27 cellular contexts compared by ENCODE assay signal in the genomic region with DNA sequence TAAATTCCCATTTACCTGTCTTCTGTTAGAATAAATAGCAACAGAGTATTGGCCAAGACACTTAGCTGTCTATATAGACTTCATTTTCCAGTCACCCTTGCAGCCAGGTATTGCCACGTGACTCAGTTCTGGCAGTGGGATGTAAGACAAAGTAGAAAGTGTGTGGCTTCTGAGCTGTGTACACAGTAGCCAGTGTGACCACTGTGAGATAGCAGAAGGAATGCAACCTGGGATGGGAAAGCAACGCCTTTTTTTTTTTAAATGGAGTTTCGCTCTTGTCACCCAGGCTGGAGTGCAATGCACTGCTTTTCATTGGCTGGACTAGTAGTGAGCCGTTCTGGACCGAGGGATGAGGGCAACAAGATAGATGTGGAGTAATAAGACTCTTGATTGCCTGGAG.
"Had no signal": no experiment of that assay in that cellular context is flagged by ENCODE, and none has a peak within 500 bp of the region (broad histone marks: within the 10 kb centered on the region; RNA-seq: fewer than 3 reads in every experiment).

No MANE protein-coding gene starts in this region.

- H3K4me1 ChIP-seq: breast epithelium, SJSA1 had no signal

- H3K36me3 Mint-ChIP-seq: activated naive CD4-positive, alpha-beta T cell treated with anti-CD3 and anti-CD28 coated beads, Interleukin-2, amount 50 U/mL, for 24 hours; activated naive CD8-positive, alpha-beta T cell treated with anti-CD3 and anti-CD28 coated beads, Interleukin-2, amount 10 ng/mL, durations not matched to agents 7 days and 5 days had no signal

- H3K4me3 ChIP-seq: body of pancreas, breast epithelium, SJSA1 had no signal

- H3K9me3 Mint-ChIP-seq: activated CD4-positive, alpha-beta T cell treated with anti-CD3 and anti-CD28 coated beads, Interleukin-2, amount 10 ng/mL, durations not matched to agents 7 days and 5 days; activated naive CD4-positive, alpha-beta T cell treated with anti-CD3 and anti-CD28 coated beads, Interleukin-2, amount 50 U/mL, for 24 hours; activated naive CD8-positive, alpha-beta T cell treated with anti-CD3 and anti-CD28 coated beads, Interleukin-2, amount 10 ng/mL, durations not matched to agents 7 days and 5 days; activated T-cell treated with anti-CD3 and anti-CD28 coated beads, Interleukin-2, amount 50 U/mL, for 24 hours; activated T-helper 2 cell treated with anti-CD3 and anti-CD28 coated beads, Interferon-gamma antibody, Interleukin-2, Interleukin-4, amounts not matched to agents 10 μg/mL and 5 μg/mL and 100 μg/mL, durations not matched to agents 14 hours and 24 hours and 36 hours; T-helper 1 cell treated with Interleukin-12 subunit alpha and Interleukin-12 subunit beta and Interleukin-4 antibody, amounts not matched to agents 30 μg/mL and 1 μg/mL, for 36 hours; T-helper 2 cell treated with Interferon-gamma antibody and Interleukin-4, amounts not matched to agents 5 μg/mL and 100 μg/mL, for 36 hours; WTC11 had no signal

- H3K27me3 Mint-ChIP-seq: activated CD4-positive, alpha-beta T cell treated with anti-CD3 and anti-CD28 coated beads for 36 hours; activated CD4-positive, alpha-beta T cell treated with anti-CD3 and anti-CD28 coated beads, Interleukin-2, amount 10 ng/mL, durations not matched to agents 7 days and 5 days; activated naive CD4-positive, alpha-beta T cell treated with anti-CD3 and anti-CD28 coated beads, Interleukin-2, amount 50 U/mL, for 24 hours; activated T-cell treated with anti-CD3 and anti-CD28 coated beads, Interleukin-2, amount 50 U/mL, for 24 hours had no signal

- H3K27ac ChIP-seq: body of pancreas, breast epithelium, KMS-11, SJSA1 had no signal

- DNase-seq: activated CD4-positive, alpha-beta T cell treated with anti-CD3 and anti-CD28 coated beads for 36 hours; activated CD4-positive, alpha-beta T cell treated with anti-CD3 and anti-CD28 coated beads, Interleukin-2, amount 10 ng/mL, durations not matched to agents 7 days and 5 days; activated CD4-positive, alpha-beta T cell treated with anti-CD3 and anti-CD28 coated beads, Interleukin-2, amount 50 U/mL, for 48 hours; activated CD8-positive, alpha-beta T cell treated with anti-CD3 and anti-CD28 coated beads, Interleukin-2, amount 10 ng/mL, durations not matched to agents 7 days and 5 days; activated gamma-delta T cell; activated naive CD4-positive, alpha-beta T cell treated with Interleukin-2 at 50 U/mL for 16 hours; activated naive CD8-positive, alpha-beta T cell treated with anti-CD3 and anti-CD28 coated beads, Interleukin-2, amount 10 ng/mL, durations not matched to agents 7 days and 5 days; activated T-cell treated with anti-CD3 and anti-CD28 coated beads, Interleukin-2, amount 50 U/mL, for 24 hours; MM.1S; MV-4-11; NCI-H1092; NCI-H1436 treated with DMSO at 0.1 percent for 48 hours; NCI-H1694 treated with DMSO at 0.1 percent for 48 hours; NCI-H2029; NCI-H345; NCI-H524 treated with DMSO at 0.1 percent for 48 hours; SHP77 treated with DMSO at 0.1 percent for 48 hours; SK-N-SH had no signal

- H3K27me3 ChIP-seq: body of pancreas, breast epithelium, SJSA1 had no signal

- H3K4me1 Mint-ChIP-seq: activated CD4-positive, alpha-beta T cell treated with anti-CD3 and anti-CD28 coated beads for 36 hours; activated CD4-positive, alpha-beta T cell treated with anti-CD3 and anti-CD28 coated beads, Interleukin-2, amount 10 ng/mL, durations not matched to agents 7 days and 5 days; activated naive CD4-positive, alpha-beta T cell treated with anti-CD3 and anti-CD28 coated beads, Interleukin-2, amount 50 U/mL, for 24 hours; activated naive CD8-positive, alpha-beta T cell treated with anti-CD3 and anti-CD28 coated beads, Interleukin-2, amount 10 ng/mL, durations not matched to agents 7 days and 5 days; WTC11 had no signal

- H3K27ac Mint-ChIP-seq: activated CD4-positive, alpha-beta T cell treated with anti-CD3 and anti-CD28 coated beads for 36 hours; activated CD4-positive, alpha-beta T cell treated with anti-CD3 and anti-CD28 coated beads, Interleukin-2, amount 10 ng/mL, durations not matched to agents 7 days and 5 days; activated CD8-positive, alpha-beta T cell treated with anti-CD3 and anti-CD28 coated beads, Interleukin-2, amount 10 ng/mL, durations not matched to agents 7 days and 5 days; activated naive CD4-positive, alpha-beta T cell treated with anti-CD3 and anti-CD28 coated beads, Interleukin-2, amount 50 U/mL, for 24 hours; activated naive CD8-positive, alpha-beta T cell treated with anti-CD3 and anti-CD28 coated beads, Interleukin-2, amount 10 ng/mL, durations not matched to agents 7 days and 5 days; activated T-cell treated with anti-CD3 and anti-CD28 coated beads, Interleukin-2, amount 50 U/mL, for 24 hours; activated T-helper 2 cell treated with anti-CD3 and anti-CD28 coated beads, Interferon-gamma antibody, Interleukin-2, Interleukin-4, amounts not matched to agents 10 μg/mL and 5 μg/mL and 100 μg/mL, durations not matched to agents 14 hours and 24 hours and 36 hours; T-helper 1 cell treated with Interleukin-12 subunit alpha and Interleukin-12 subunit beta and Interleukin-4 antibody, amounts not matched to agents 30 μg/mL and 1 μg/mL, for 36 hours; T-helper 2 cell treated with Interferon-gamma antibody and Interleukin-4, amounts not matched to agents 5 μg/mL and 100 μg/mL, for 36 hours; WTC11 had no signal

- H3K4me3 Mint-ChIP-seq: activated CD4-positive, alpha-beta T cell treated with anti-CD3 and anti-CD28 coated beads for 36 hours; activated CD4-positive, alpha-beta T cell treated with anti-CD3 and anti-CD28 coated beads, Interleukin-2, amount 10 ng/mL, durations not matched to agents 7 days and 5 days; activated CD8-positive, alpha-beta T cell treated with anti-CD3 and anti-CD28 coated beads, Interleukin-2, amount 10 ng/mL, durations not matched to agents 7 days and 5 days; activated naive CD4-positive, alpha-beta T cell treated with anti-CD3 and anti-CD28 coated beads, Interleukin-2, amount 50 U/mL, for 24 hours; activated naive CD8-positive, alpha-beta T cell treated with anti-CD3 and anti-CD28 coated beads, Interleukin-2, amount 10 ng/mL, durations not matched to agents 7 days and 5 days; activated T-cell treated with anti-CD3 and anti-CD28 coated beads, Interleukin-2, amount 50 U/mL, for 24 hours; T-helper 1 cell treated with Interleukin-12 subunit alpha and Interleukin-12 subunit beta and Interleukin-4 antibody, amounts not matched to agents 30 μg/mL and 1 μg/mL, for 36 hours; T-helper 2 cell treated with Interferon-gamma antibody and Interleukin-4, amounts not matched to agents 5 μg/mL and 100 μg/mL, for 36 hours; WTC11 had no signal

- H3K9me3 ChIP-seq: body of pancreas, breast epithelium, SJSA1, SK-N-SH had no signal
